9 cellular contexts compared by ENCODE assay signal in genomic region chr1:156815851-156816536, GRCh38. TPM values are rescaled to one million over a fixed set of nuclear protein-coding genes. Genes with fewer than 3 reads are reported as not detected.
A peak's percentile ranks its signal among the peaks of the same experiment; 100 is the strongest.
DNase-seq lines count a peak whose midpoint lies in the region; ATAC-seq and TF ChIP-seq lines count a peak whose summit lies in the region.
"Had no signal": no experiment of that assay in that cellular context is flagged by ENCODE, and none has a peak within 500 bp of the region (broad histone marks: within the 10 kb centered on the region; RNA-seq: fewer than 3 reads in every experiment).

No MANE protein-coding gene starts in this region.

- peaks cover 28% of the 10 kb centered on the region for H3K36me3 Mint-ChIP-seq in natural killer cell treated with Interleukin-12 subunit alpha and Interleukin-12 subunit beta and Interleukin-15 and Interleukin-18, amount 100 ng/mL, for 72 hours

- H3K9ac ChIP-seq in BLaER1 = peak overlapping the region; percentile 82
- no peak overlapping the region; the same call in 1 of the 2 replicates for H3K9ac ChIP-seq in OCI-LY1 (ENCODE audit: low read length)

- H3K27ac ChIP-seq in BLaER1 (peak overlapping the region; percentile 92), OCI-LY1 (ENCODE audit: low read depth, low read length, poor library complexity, severe bottlenecking) (no peak overlapping the region)

- H3K27ac Mint-ChIP-seq in natural killer cell treated with Interleukin-12 subunit alpha and Interleukin-12 subunit beta and Interleukin-15 and Interleukin-18, amount 100 ng/mL, for 72 hours = peak overlapping the region; percentile 93 to 99

- H3K4me1 Mint-ChIP-seq in natural killer cell treated with Interleukin-12 subunit alpha and Interleukin-12 subunit beta and Interleukin-15 and Interleukin-18, amount 100 ng/mL, for 72 hours (ENCODE audit: low read depth in 2 of 2) = peaks cover 72 to 76% of the 10 kb centered on the region in 2 donors

- H3K4me1 ChIP-seq in BLaER1 (peaks cover 62% of the 10 kb centered on the region), OCI-LY1 (ENCODE audit: insufficient read depth, low read length, severe bottlenecking) (peaks cover 22% of the 10 kb centered on the region)

- peak overlapping the region; percentile 100 for H3K4me2 ChIP-seq in BLaER1
- H3K4me2 ChIP-seq in OCI-LY1 (ENCODE audit: low read length) = peak overlapping the region; percentile 50

- TF ChIP-seq CTCF in OCI-LY1 (IDR thresholded peaks at IDR 0.05; ENCODE audit: low read length) = no peak

- ATAC-seq in natural killer cell treated with Interleukin-12 subunit alpha and Interleukin-12 subunit beta and Interleukin-15 and Interleukin-18, amount 100 ng/mL, for 72 hours = no peak
- ATAC-seq in HG02571 (IDR thresholded peaks at IDR 0.05; ENCODE audit: unreplicated experiment) = no peak
- no peak for ATAC-seq in HG03135 (IDR thresholded peaks at IDR 0.05; ENCODE audit: unreplicated experiment)

- H3K9me3 Mint-ChIP-seq in natural killer cell treated with Interleukin-12 subunit alpha and Interleukin-12 subunit beta and Interleukin-15 and Interleukin-18, amount 100 ng/mL, for 72 hours = no peaks in the 10 kb centered on the region

- H3K4me3 Mint-ChIP-seq in natural killer cell treated with Interleukin-12 subunit alpha and Interleukin-12 subunit beta and Interleukin-15 and Interleukin-18, amount 100 ng/mL, for 72 hours = peak overlapping the region; percentile 95

- H4K20me1 ChIP-seq in BLaER1 (no peaks in the 10 kb centered on the region), OCI-LY1 (ENCODE audit: insufficient read depth, low read length) (no peaks in the 10 kb centered on the region)

- H3K9me3 ChIP-seq in BLaER1 = no peaks in the 10 kb centered on the region
- no peaks in the 10 kb centered on the region for H3K9me3 ChIP-seq in OCI-LY1 (ENCODE audit: low read length)

- peak; percentile 27 for DNase-seq in central memory CD4-positive, alpha-beta T cell
- no peak for DNase-seq in natural killer cell treated with Interleukin-12 subunit alpha and Interleukin-12 subunit beta and Interleukin-15 and Interleukin-18, amount 100 ng/mL, for 72 hours (ENCODE audit: low spot score)
- DNase-seq in GF-D8 (lab: John Stamatoyannopoulos, UW) = no peak
- no peak for DNase-seq in occipital lobe (lab: John Stamatoyannopoulos, UW)
- DNase-seq: caudate nucleus had no signal

- H2AFZ ChIP-seq in OCI-LY1 (ENCODE audit: low read length) = no peak overlapping the region

- H3F3A ChIP-seq in OCI-LY1 (ENCODE audit: insufficient read depth, low read length) = no peaks in the 10 kb centered on the region

- no peaks in the 10 kb centered on the region for H3K79me2 ChIP-seq in OCI-LY1 (ENCODE audit: insufficient read depth, low read length)

- H3K9me2 ChIP-seq in OCI-LY1 (ENCODE audit: low read depth, low read length) = no peaks in the 10 kb centered on the region

- H3K27me3 Mint-ChIP-seq in natural killer cell treated with Interleukin-12 subunit alpha and Interleukin-12 subunit beta and Interleukin-15 and Interleukin-18, amount 100 ng/mL, for 72 hours = no peaks in the 10 kb centered on the region

- H3K36me3 ChIP-seq in BLaER1 = peaks cover 13% of the 10 kb centered on the region
- H3K36me3 ChIP-seq in OCI-LY1 (ENCODE audit: insufficient read depth, low read length) = no peaks in the 10 kb centered on the region

- H3K4me3 ChIP-seq in BLaER1 = peak overlapping the region; percentile 65
- peak overlapping the region; percentile 36 for H3K4me3 ChIP-seq in OCI-LY1 (ENCODE audit: low read depth, low read length, poor library complexity, severe bottlenecking)

- H3K27me3 ChIP-seq in BLaER1 (no peaks in the 10 kb centered on the region), OCI-LY1 (ENCODE audit: insufficient read depth, low read length) (no peaks in the 10 kb centered on the region)

RNA-seq across cellular contexts. Expression of gene SH2D2A, which starts 0.7 kb away (rescaled TPM):
- total RNA-seq in natural killer cell treated with Interleukin-12 subunit alpha and Interleukin-12 subunit beta and Interleukin-15 and Interleukin-18, amount 100 ng/mL, for 72 hours = 100 to 1,000 TPM; 153 to 188 TPM
- total RNA-seq in occipital lobe = not detected

RNA-seq across cellular contexts. Expression of gene INSRR, which starts 42.9 kb away (rescaled TPM):
- under 1 TPM; 0.14 TPM for total RNA-seq in natural killer cell treated with Interleukin-12 subunit alpha and Interleukin-12 subunit beta and Interleukin-15 and Interleukin-18, amount 100 ng/mL, for 72 hours
- total RNA-seq in occipital lobe = 0.31 TPM

RNA-seq across cellular contexts. Expression of gene NTRK1, which starts 44.7 kb away (rescaled TPM):
- total RNA-seq in natural killer cell treated with Interleukin-12 subunit alpha and Interleukin-12 subunit beta and Interleukin-15 and Interleukin-18, amount 100 ng/mL, for 72 hours = 1 to 10 TPM; 1.4 to 8.1 TPM
- not detected for total RNA-seq in occipital lobe

RNA-seq across cellular contexts. Expression of gene PRCC, which starts 48.7 kb away (rescaled TPM):
- total RNA-seq in natural killer cell treated with Interleukin-12 subunit alpha and Interleukin-12 subunit beta and Interleukin-15 and Interleukin-18, amount 100 ng/mL, for 72 hours = 100 to 1,000 TPM in 1 of 2 donors, 10 to 100 TPM in 1; 86.2 to 116 TPM
- 16.2 TPM for total RNA-seq in occipital lobe

Comparison
In these comparisons a context has a peak if more than half of its experiments do, and no peak if none do; other contexts are left out.
1. RNA of gene SH2D2A, which starts 0.7 kb away (total RNA-seq): 153 to 188 TPM in natural killer cell treated with Interleukin-12 subunit alpha and Interleukin-12 subunit beta and Interleukin-15 and Interleukin-18, amount 100 ng/mL, for 72 hours; not detected in occipital lobe (single experiment); every median in the first group is over 100 times any median in the second.